In the genomic region with DNA sequence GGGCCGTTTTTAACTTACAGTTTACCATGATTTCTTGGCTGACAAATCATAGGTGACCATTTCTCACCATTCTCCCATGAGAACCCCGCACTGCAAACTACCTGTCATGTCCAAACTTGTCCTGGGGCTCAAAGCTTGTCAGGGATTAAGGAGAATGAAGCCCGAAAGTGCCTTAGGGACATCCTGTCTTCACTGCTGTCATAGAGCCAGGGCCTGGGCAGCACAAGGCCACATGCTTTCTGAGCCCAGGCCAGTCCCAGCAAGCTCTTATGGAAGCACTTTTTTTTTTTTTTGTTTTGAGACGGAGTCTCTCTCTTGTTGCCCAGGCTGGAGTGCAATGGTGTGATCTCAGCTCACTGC, we compare ENCODE assay signal across 7 cellular contexts. TPM values are rescaled to one million over a fixed set of nuclear protein-coding genes. Genes with fewer than 3 reads are reported as not detected.
DNase-seq lines count a peak whose midpoint lies in the region; ATAC-seq and TF ChIP-seq lines count a peak whose summit lies in the region.

No MANE protein-coding gene starts in this region.

- 81% methylated on average over 4 of the region's 4 CpGs for WGBS in SK-N-SH (ENCODE audit: low lambda C conversion rate)
- 30% methylated on average over 4 of the region's 4 CpGs for WGBS in prostate gland

- POLR2A ChIA-PET in SK-N-SH (lab: Yijun Ruan, JAX) = interaction anchor here (0.6 kb wide), 1 partner anchor 9 kb away, joined by 4 read pairs; no protein-coding TSS in a partner anchor

- intact Hi-C loops in prostate gland (cut with DNase I) = no loop called here

- H3K9me2 ChIP-seq in SK-N-SH = no peaks in the 10 kb centered on the region

- no peak for TF ChIP-seq POLR2A in prostate gland (IDR thresholded peaks at IDR 0.05)

- DNase-seq in EH (ENCODE audit: low read depth) = peak; percentile 7
- peak; percentile 44 for DNase-seq in SK-N-SH
- DNase-seq in epithelial cell of prostate (ENCODE audit: low read depth, low spot score) = peak; percentile 96
- peak; percentile 80 for DNase-seq in prostate gland (ENCODE audit: low spot score)
- DNase-seq in NOMO-1 (lab: John Stamatoyannopoulos, UW; ENCODE audit: unreplicated experiment in 2 of 2) = no peak
- no peak for DNase-seq in activated effector memory CD4-positive, alpha-beta T cell treated with Interleukin-2 at 50 U/mL for 16 hours

- peaks cover 41% of the 10 kb centered on the region for H4K20me1 ChIP-seq in SK-N-SH (ENCODE audit: insufficient read depth)

- H3K9ac ChIP-seq in SK-N-SH = no peak overlapping the region

- H3K27me3 ChIP-seq in SK-N-SH (ENCODE audit: insufficient read depth) (no peaks in the 10 kb centered on the region), prostate gland (replicated peaks; ENCODE audit: insufficient read depth) (no peaks in the 10 kb centered on the region)

- TF ChIP-seq EP300 in SK-N-SH (IDR thresholded peaks at IDR 0.05; ENCODE audit: borderline replicate concordance in 1 of 2, low read depth in 1 of 2, low read length in 1 of 2) = no peak

- H3K79me2 ChIP-seq in SK-N-SH (ENCODE audit: insufficient read depth) = peaks cover 95% of the 10 kb centered on the region

- H3K9me3 ChIP-seq in SK-N-SH = no peaks in the 10 kb centered on the region
- H3K9me3 ChIP-seq in prostate gland = no peaks in the 10 kb centered on the region

- CTCF ChIA-PET in SK-N-SH (lab: Yijun Ruan, JAX) = interaction anchor here (0.7 to 1.4 kb wide), 5 partner anchors 33 to 315 kb away, joined by 3 to 4 read pairs (median 4); no protein-coding TSS in a partner anchor

- H3K27ac ChIP-seq in SK-N-SH (ENCODE audit: low read depth in 2 of 2, low read length in 1 of 2) (peak overlapping the region; percentile 36 to 63), epithelial cell of prostate (peak overlapping the region; percentile 91), prostate gland (no peak overlapping the region)

- TF ChIP-seq CTCF in SK-N-SH (IDR thresholded peaks at IDR 0.05) = no peak
- TF ChIP-seq CTCF in prostate gland (IDR thresholded peaks at IDR 0.05) = no peak

- H3K36me3 ChIP-seq in SK-N-SH (replicated peaks in 1 of 2; ENCODE audit: control insufficient read depth in 1 of 2, insufficient read depth in 2 of 2, low read length in 1 of 2) = peaks cover 10 to 12% of the 10 kb centered on the region in 2 experiments
- no peaks in the 10 kb centered on the region for H3K36me3 ChIP-seq in prostate gland

- no peaks in the 10 kb centered on the region for H3F3A ChIP-seq in SK-N-SH (replicated peaks; ENCODE audit: insufficient read depth)

- H2AFZ ChIP-seq in SK-N-SH (ENCODE audit: low read depth) = no peak overlapping the region

- H3K4me1 ChIP-seq in SK-N-SH (ENCODE audit: control insufficient read depth in 1 of 2, insufficient read depth in 2 of 2, low read depth in 1 of 2, low read length in 1 of 2) (peaks cover 11 to 13% of the 10 kb centered on the region in 2 experiments; a peak in 3 of 4 replicates), prostate gland (replicated peaks) (no peaks in the 10 kb centered on the region)

- H3K4me3 ChIP-seq in SK-N-SH (ENCODE audit: low read depth in 2 of 2, low read length in 1 of 2) (no peak overlapping the region), prostate gland (no peak overlapping the region)

- 0 out of 2 replicates have a peak, but pooled peaks have one; percentile 4 for TF ChIP-seq RAD21 in SK-N-SH (IDR thresholded peaks at IDR 0.05; ENCODE audit: low read length)

- H3K4me2 ChIP-seq in SK-N-SH = no peak overlapping the region; the same call in 1 of the 2 replicates

- no peak for ATAC-seq in GM19463 (IDR thresholded peaks at IDR 0.05; ENCODE audit: unreplicated experiment)

TF ChIP-seq in SK-N-SH, 30 proteins besides CTCF, POLR2A, EP300 and RAD21:
- TF ChIP-seq MXI1 (IDR thresholded peaks at IDR 0.05; ENCODE audit: low read depth, low read length) (peak; percentile 71; the same call in 1 of the 2 replicates), EZH2phosphoT487 (IDR thresholded peaks at IDR 0.05; ENCODE audit: borderline replicate concordance, low read depth) (no peak)

RNA-seq across cellular contexts. Expression of a gene that starts 33.9 kb away (rescaled TPM):
- polyA plus RNA-seq in SK-N-SH (2012; rRNA removed) = 65.6 and 83.2 TPM in 2 replicates
- polyA plus RNA-seq in SK-N-SH (2012; cell fraction: cytosol; rRNA removed) = 46.0 and 71.9 TPM in 2 replicates
- 81.6 and 98.7 TPM in 2 replicates for polyA plus RNA-seq in SK-N-SH (2012; cell fraction: nucleus; rRNA removed)
- total RNA-seq in prostate gland = 10 to 100 TPM; 30.0 to 83.6 TPM

RNA-seq across cellular contexts. Expression of a gene that starts 54.9 kb away (rescaled TPM):
- 1.5 and 2.8 TPM in 2 replicates for polyA plus RNA-seq in SK-N-SH (2012; rRNA removed)
- polyA plus RNA-seq in SK-N-SH (2012; cell fraction: cytosol; rRNA removed) = 1.1 and 1.9 TPM in 2 replicates
- 5.8 and 9.2 TPM in 2 replicates for polyA plus RNA-seq in SK-N-SH (2012; cell fraction: nucleus; rRNA removed)
- 10 to 100 TPM in 1 of 2 donors, 1 to 10 TPM in 1; 3.5 to 10.3 TPM for total RNA-seq in prostate gland

RNA-seq across cellular contexts. Expression of a gene that starts 55.1 kb away (rescaled TPM):
- polyA plus RNA-seq in SK-N-SH (2012; rRNA removed) = 0.05 and 0.10 TPM in 2 replicates
- 0.01 TPM in 2 replicates for polyA plus RNA-seq in SK-N-SH (2012; cell fraction: cytosol; rRNA removed)
- 0.24 and 0.26 TPM in 2 replicates for polyA plus RNA-seq in SK-N-SH (2012; cell fraction: nucleus; rRNA removed)
- 1 to 10 TPM; 1.9 to 2.7 TPM for total RNA-seq in prostate gland

Comparison
In these comparisons a context has a peak if more than half of its experiments do, and no peak if none do; other contexts are left out.
1. DNase-seq: peak in EH (single experiment), SK-N-SH (single experiment), epithelial cell of prostate (single experiment) and prostate gland (single experiment); none in NOMO-1 (0 of 2) and activated effector memory CD4-positive, alpha-beta T cell treated with Interleukin-2 at 50 U/mL for 16 hours (single experiment).
2. H3K27ac ChIP-seq: peak in SK-N-SH (2 of 2) and epithelial cell of prostate (single experiment); none in prostate gland (0 of 2).